7 cellular contexts compared by ENCODE assay signal in genomic region chr9:109301012-109301411, GRCh38.
"Had no signal": no experiment of that assay in that cellular context is flagged by ENCODE, and none has a peak within 500 bp of the region (broad histone marks: within the 10 kb centered on the region; RNA-seq: fewer than 3 reads in every experiment).

No MANE protein-coding gene starts in this region.

- H3K4me3 ChIP-seq: GM23248, HAP-1, K562 had no signal

- DNase-seq: GM23248, GOT3, H7, IMR-90, KG1 had no signal
